Comparison of ENCODE assay signal across 22 cellular contexts in the genomic region with DNA sequence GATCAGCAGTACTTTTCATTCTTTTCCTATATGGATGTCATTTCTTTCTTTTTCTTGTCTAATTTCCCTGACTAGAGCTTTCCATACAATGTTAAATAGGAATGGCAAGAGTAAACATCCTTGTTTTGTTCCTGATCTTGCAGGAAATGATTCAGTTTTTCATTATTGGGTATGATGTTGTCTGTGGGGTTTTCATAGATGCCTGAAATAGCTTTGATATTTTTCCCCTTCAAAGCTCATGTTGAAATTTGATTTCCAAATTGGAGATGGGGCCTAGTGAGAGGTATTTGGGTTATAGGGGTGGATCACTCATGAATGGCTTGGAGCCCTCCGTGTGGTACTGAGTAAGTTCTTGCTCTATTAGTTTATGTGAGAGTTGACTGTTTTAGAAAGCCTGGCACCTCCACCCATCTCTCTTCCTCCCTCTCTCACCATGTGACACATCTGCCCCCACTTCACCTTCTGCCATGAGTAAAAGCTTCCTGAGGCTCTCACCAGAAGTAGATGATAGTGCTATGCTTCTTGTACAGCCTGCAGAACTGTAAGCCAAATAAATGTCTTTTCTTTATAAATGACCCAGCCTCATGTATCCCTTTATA. TPM values are rescaled to one million over a fixed set of nuclear protein-coding genes. Genes with fewer than 3 reads are reported as not detected.
DNase-seq lines count a peak whose midpoint lies in the region; ATAC-seq, FAIRE-seq and TF ChIP-seq lines count a peak whose summit lies in the region.
"Had no signal": no experiment of that assay in that cellular context is flagged by ENCODE, and none has a peak within 500 bp of the region (broad histone marks: within the 10 kb centered on the region; RNA-seq: fewer than 3 reads in every experiment).

No MANE protein-coding gene starts in this region.

- peak overlapping the region; percentile 29; the same call in 1 of the 2 replicates for H3K9ac ChIP-seq in PC-3 (ENCODE audit: low read length)

- no peak overlapping the region for H2AFZ ChIP-seq in PC-3 (ENCODE audit: low read length)

- BruUV-seq in PC-3 (replicated peaks; lab: Mats Ljungman, UMichigan): no TSS peak

- peak; percentile 21 for DNase-seq in activated naive CD4-positive, alpha-beta T cell treated with Interleukin-2 at 50 U/mL for 16 hours
- DNase-seq in activated naive CD4-positive, alpha-beta T cell treated with anti-CD3 and anti-CD28 coated beads, Interleukin-2, amount 10 ng/mL, durations not matched to agents 7 days and 5 days: no peak
- DNase-seq in PC-3 (peak; percentile 61), choroid plexus epithelial cell (ENCODE audit: low read depth) (peak; percentile 13), G401 (ENCODE audit: low spot score) (no peak), Right ventricle myocardium superior (no peak), HTR-8/SVneo (ENCODE audit: insufficient read length, low spot score) (no peak)
- no peak for DNase-seq in stimulated activated effector memory CD8-positive, alpha-beta T cell treated with anti-CD3 and anti-CD28 coated beads, Interleukin-12 subunit alpha, Interleukin-12 subunit beta, amount 100 ng/mL, for 72 hours (ENCODE audit: low spot score in 2 of 2)
- DNase-seq: activated CD4-positive, alpha-beta T cell treated with anti-CD3 and anti-CD28 coated beads, Interleukin-2, amount 50 U/mL, for 1 hour; H9; KBM-7; left lung; NCI-H2029 treated with DMSO at 0.1 percent for 48 hours; NCI-H510A treated with DMSO at 0.1 percent for 48 hours; nucleus accumbens; retina; stomach; upper lobe of right lung had no signal

- H3K27me3 ChIP-seq in PC-3 (ENCODE audit: low read length): no peaks in the 10 kb centered on the region
- H3K27me3 ChIP-seq: upper lobe of right lung had no signal

- peaks cover 8% of the 10 kb centered on the region for H3K36me3 Mint-ChIP-seq in activated naive CD4-positive, alpha-beta T cell treated with anti-CD3 and anti-CD28 coated beads, Interleukin-2, amount 10 ng/mL, durations not matched to agents 7 days and 5 days
- H3K36me3 Mint-ChIP-seq in stimulated activated effector memory CD8-positive, alpha-beta T cell treated with anti-CD3 and anti-CD28 coated beads, Interleukin-12 subunit alpha, Interleukin-12 subunit beta, amount 100 ng/mL, for 72 hours: no peaks in the 10 kb centered on the region

- intact Hi-C loops in PC-3 (cut with micrococcal nuclease): loop anchor here (2.0 kb wide), 1 partner anchor 14 kb away; no protein-coding TSS in a partner anchor
- intact Hi-C loops in Right ventricle myocardium superior (cut with DNase I): loop anchor here (5.0 kb wide), 1 partner anchor 115 kb away; no protein-coding TSS in a partner anchor

- H3K36me3 ChIP-seq in PC-3 (ENCODE audit: low read depth, low read length): no peaks in the 10 kb centered on the region
- H3K36me3 ChIP-seq: left lung, stomach, upper lobe of right lung had no signal

- peak overlapping the region; percentile 32 for H3K4me2 ChIP-seq in PC-3 (ENCODE audit: low read length)

- TF ChIP-seq CTCF in PC-3 (conservative IDR thresholded peaks at IDR 0.05; ENCODE audit: low read depth, low read length) (no peak), choroid plexus epithelial cell (conservative IDR thresholded peaks at IDR 0.05; ENCODE audit: low read depth, low read length) (no peak)

- ATAC-seq in PC-3 (peak; percentile 42), Right ventricle myocardium superior (ENCODE audit: poor library complexity) (no peak)
- peak; percentile 89 for ATAC-seq in stimulated activated effector memory CD8-positive, alpha-beta T cell treated with anti-CD3 and anti-CD28 coated beads, Interleukin-12 subunit alpha, Interleukin-12 subunit beta, amount 100 ng/mL, for 72 hours
- ATAC-seq: left lung, upper lobe of right lung had no signal

- in situ Hi-C loops in G401 (cut with HindIII; ENCODE audit: low sequenced_read_pairs): no loop called here

- H4K20me1 ChIP-seq in PC-3 (ENCODE audit: low read length): no peaks in the 10 kb centered on the region

- H3K4me3 Mint-ChIP-seq in activated naive CD4-positive, alpha-beta T cell treated with anti-CD3 and anti-CD28 coated beads, Interleukin-2, amount 10 ng/mL, durations not matched to agents 7 days and 5 days: no peak overlapping the region
- peak overlapping the region; percentile 13 for H3K4me3 Mint-ChIP-seq in stimulated activated effector memory CD8-positive, alpha-beta T cell treated with anti-CD3 and anti-CD28 coated beads, Interleukin-12 subunit alpha, Interleukin-12 subunit beta, amount 100 ng/mL, for 72 hours
- H3K4me3 Mint-ChIP-seq: dendritic cell treated with granulocyte-macrophage colony-stimulating factor and Interleukin-4, amounts not matched to agents 40 ng/mL and 50 ng/mL, for 4 days; H9 had no signal

- no peaks in the 10 kb centered on the region for H3K9me2 ChIP-seq in PC-3 (replicated peaks; ENCODE audit: low read length)

- H3K4me3 ChIP-seq in PC-3 (ENCODE audit: low read length) (no peak overlapping the region), choroid plexus epithelial cell (ENCODE audit: low read depth, low read length) (no peak overlapping the region)
- H3K4me3 ChIP-seq: left lung, stomach, upper lobe of right lung had no signal

- peaks cover 67% of the 10 kb centered on the region for H3K4me1 ChIP-seq in PC-3 (ENCODE audit: insufficient read depth, low read length)
- H3K4me1 ChIP-seq: left lung, stomach, upper lobe of right lung had no signal

- H3K27me3 Mint-ChIP-seq in activated naive CD4-positive, alpha-beta T cell treated with anti-CD3 and anti-CD28 coated beads, Interleukin-2, amount 10 ng/mL, durations not matched to agents 7 days and 5 days: no peaks in the 10 kb centered on the region
- H3K27me3 Mint-ChIP-seq: dendritic cell treated with granulocyte-macrophage colony-stimulating factor and Interleukin-4, amounts not matched to agents 40 ng/mL and 50 ng/mL, for 4 days had no signal

- POLR2A ChIA-PET in PC-3 (lab: Charles Lee; ENCODE audit: unreplicated experiment): no interaction called here

- no peak for FAIRE-seq in HTR-8/SVneo (lab: Jason Lieb, UNC)
- FAIRE-seq: TTC549 had no signal

- no peaks in the 10 kb centered on the region for H3K9me3 ChIP-seq in PC-3 (ENCODE audit: low read length)
- H3K9me3 ChIP-seq: left lung, stomach, upper lobe of right lung had no signal

- H3K4me1 Mint-ChIP-seq in activated naive CD4-positive, alpha-beta T cell treated with anti-CD3 and anti-CD28 coated beads, Interleukin-2, amount 10 ng/mL, durations not matched to agents 7 days and 5 days: peaks cover 61% of the 10 kb centered on the region
- peaks cover 57% of the 10 kb centered on the region for H3K4me1 Mint-ChIP-seq in stimulated activated effector memory CD8-positive, alpha-beta T cell treated with anti-CD3 and anti-CD28 coated beads, Interleukin-12 subunit alpha, Interleukin-12 subunit beta, amount 100 ng/mL, for 72 hours

- H3K27ac Mint-ChIP-seq in activated naive CD4-positive, alpha-beta T cell treated with anti-CD3 and anti-CD28 coated beads, Interleukin-2, amount 10 ng/mL, durations not matched to agents 7 days and 5 days: no peak overlapping the region
- peak overlapping the region; percentile 58 for H3K27ac Mint-ChIP-seq in stimulated activated effector memory CD8-positive, alpha-beta T cell treated with anti-CD3 and anti-CD28 coated beads, Interleukin-12 subunit alpha, Interleukin-12 subunit beta, amount 100 ng/mL, for 72 hours
- H3K27ac Mint-ChIP-seq: dendritic cell treated with granulocyte-macrophage colony-stimulating factor and Interleukin-4, amounts not matched to agents 40 ng/mL and 50 ng/mL, for 4 days; H9 had no signal

- no peaks in the 10 kb centered on the region for H3F3A ChIP-seq in PC-3 (ENCODE audit: low read length, unreplicated experiment)

- no peaks in the 10 kb centered on the region for H3K79me2 ChIP-seq in PC-3 (ENCODE audit: low read length)

- peaks cover 5% of the 10 kb centered on the region for H3K9me3 Mint-ChIP-seq in activated naive CD4-positive, alpha-beta T cell treated with anti-CD3 and anti-CD28 coated beads, Interleukin-2, amount 10 ng/mL, durations not matched to agents 7 days and 5 days
- H3K9me3 Mint-ChIP-seq in stimulated activated effector memory CD8-positive, alpha-beta T cell treated with anti-CD3 and anti-CD28 coated beads, Interleukin-12 subunit alpha, Interleukin-12 subunit beta, amount 100 ng/mL, for 72 hours: no peaks in the 10 kb centered on the region
- H3K9me3 Mint-ChIP-seq: dendritic cell treated with granulocyte-macrophage colony-stimulating factor and Interleukin-4, amounts not matched to agents 40 ng/mL and 50 ng/mL, for 4 days had no signal

- H3K27ac ChIP-seq in PC-3 (ENCODE audit: low read length): peak overlapping the region; percentile 71
- H3K27ac ChIP-seq: left lung, RWPE1, stomach, upper lobe of right lung had no signal

- CTCF ChIA-PET in activated naive CD4-positive, alpha-beta T cell treated with anti-CD3 and anti-CD28 coated beads, Interleukin-2, amount 10 ng/mL, durations not matched to agents 7 days and 5 days (lab: Charles Lee): interaction anchor here (0.6 to 0.9 kb wide), 2 partner anchors 43 to 48 kb away, joined by 3 read pairs; no protein-coding TSS in a partner anchor
- CTCF ChIA-PET in PC-3 (lab: Charles Lee): interaction anchor here (0.6 kb wide), 2 partner anchors 104 to 480 kb away, joined by 3 to 4 read pairs; no protein-coding TSS in a partner anchor

RNA-seq across cellular contexts. Expression of gene VSIG1, which starts 22.3 kb away (rescaled TPM):
- total RNA-seq in PC-3 (2014; rRNA removed) (0.84 and 4.8 TPM in 2 replicates), Right ventricle myocardium superior (not detected)
- total RNA-seq in G401 (2014; rRNA removed; shearing (Covaris generic)): not detected in 2 replicates

RNA-seq across cellular contexts. Expression of gene TEX13B, which starts 40.4 kb away (rescaled TPM):
- not detected in 2 replicates for total RNA-seq in PC-3 (2014; rRNA removed)
- total RNA-seq in G401 (2014; rRNA removed; shearing (Covaris generic)): not detected in 2 replicates
- total RNA-seq in Right ventricle myocardium superior: not detected
- total RNA-seq: left lung, mucosa of gallbladder, stomach, upper lobe of right lung had no signal

Comparison
In these comparisons a context has a peak if more than half of its experiments do, and no peak if none do; other contexts are left out.
1. DNase-seq: peak in activated naive CD4-positive, alpha-beta T cell treated with Interleukin-2 at 50 U/mL for 16 hours (single experiment), PC-3 (single experiment) and choroid plexus epithelial cell (single experiment); none in activated naive CD4-positive, alpha-beta T cell treated with anti-CD3 and anti-CD28 coated beads, Interleukin-2, amount 10 ng/mL, durations not matched to agents 7 days and 5 days (single experiment), stimulated activated effector memory CD8-positive, alpha-beta T cell treated with anti-CD3 and anti-CD28 coated beads, Interleukin-12 subunit alpha, Interleukin-12 subunit beta, amount 100 ng/mL, for 72 hours (0 of 2), G401 (single experiment), Right ventricle myocardium superior (single experiment) and HTR-8/SVneo (single experiment).